Comparison of ENCODE assay signal across 29 cellular contexts in genomic region chr2:235663877-235664276, GRCh38.
"Had no signal": no experiment of that assay in that cellular context is flagged by ENCODE, and none has a peak within 500 bp of the region (broad histone marks: within the 10 kb centered on the region; RNA-seq: fewer than 3 reads in every experiment).

No MANE protein-coding gene starts in this region.

- ATAC-seq: activated CD4-positive, CD25-positive, alpha-beta regulatory T cell treated with anti-CD3 and anti-CD28 coated beads, Interleukin-2, amount 50 U/mL, for 24 hours; body of pancreas; gastroesophageal sphincter; heart left ventricle; left cardiac atrium; left ventricle myocardium superior; pancreas had no signal

- H3K4me3 ChIP-seq: adrenal gland, body of pancreas, cardiac muscle cell, coronary artery, gastroesophageal sphincter, heart left ventricle, pancreas, prostate gland, smooth muscle cell, testis, transverse colon had no signal

- H3K4me2 ChIP-seq: smooth muscle cell had no signal

- DNase-seq: activated CD4-positive, alpha-beta memory T cell treated with anti-CD3 and anti-CD28 coated beads for 36 hours; activated CD4-positive, alpha-beta T cell treated with anti-CD3 and anti-CD28 coated beads, Interleukin-2, amount 10 ng/mL, durations not matched to agents 24 days and 14 days; activated CD8-positive, alpha-beta memory T cell treated with anti-CD3 and anti-CD28 coated beads, Interleukin-2, amount 50 U/mL, for 4 hours; activated effector memory CD4-positive, alpha-beta T cell treated with anti-CD3 and anti-CD28 coated beads, Interleukin-2, amount 50 U/mL, for 16 hours; activated naive CD4-positive, alpha-beta T cell treated with anti-CD3 and anti-CD28 coated beads for 36 hours; activated naive CD8-positive, alpha-beta T cell treated with anti-CD3 and anti-CD28 coated beads for 36 hours; activated T-cell treated with anti-CD3 and anti-CD28 coated beads, Interleukin-2, amount 50 U/mL, for 1 hour; adrenal gland; aorta; body of pancreas; heart left ventricle; left cardiac atrium; left ventricle myocardium superior; naive B cell; pancreas; stimulated activated CD4-positive, alpha-beta T cell treated with anti-CD3 and anti-CD28 coated beads, Interleukin-1b, Interleukin-23, amount 100 ng/mL, for 48 hours; stimulated activated naive CD4-positive, alpha-beta T cell; T-helper 1 cell; testis; transverse colon had no signal

- H3K27ac ChIP-seq: adrenal gland, body of pancreas, cardiac muscle cell, coronary artery, gastroesophageal sphincter, heart left ventricle, pancreas, prostate gland, testis, transverse colon had no signal

- H3K36me3 ChIP-seq: adrenal gland, cardiac muscle cell, gastroesophageal sphincter, heart left ventricle, pancreas, prostate gland, transverse colon had no signal

- FAIRE-seq: endothelial cell of umbilical vein, islet of Langerhans, pancreas, urothelium cell line had no signal

- H3K9me3 ChIP-seq: adrenal gland, body of pancreas, gastroesophageal sphincter, heart left ventricle, pancreas, prostate gland, testis, transverse colon had no signal

- H3K27me3 ChIP-seq: adrenal gland, body of pancreas, cardiac muscle cell, gastroesophageal sphincter, pancreas, testis, transverse colon had no signal
